ENCODE assay signal across 10 cellular contexts in the genomic region with DNA sequence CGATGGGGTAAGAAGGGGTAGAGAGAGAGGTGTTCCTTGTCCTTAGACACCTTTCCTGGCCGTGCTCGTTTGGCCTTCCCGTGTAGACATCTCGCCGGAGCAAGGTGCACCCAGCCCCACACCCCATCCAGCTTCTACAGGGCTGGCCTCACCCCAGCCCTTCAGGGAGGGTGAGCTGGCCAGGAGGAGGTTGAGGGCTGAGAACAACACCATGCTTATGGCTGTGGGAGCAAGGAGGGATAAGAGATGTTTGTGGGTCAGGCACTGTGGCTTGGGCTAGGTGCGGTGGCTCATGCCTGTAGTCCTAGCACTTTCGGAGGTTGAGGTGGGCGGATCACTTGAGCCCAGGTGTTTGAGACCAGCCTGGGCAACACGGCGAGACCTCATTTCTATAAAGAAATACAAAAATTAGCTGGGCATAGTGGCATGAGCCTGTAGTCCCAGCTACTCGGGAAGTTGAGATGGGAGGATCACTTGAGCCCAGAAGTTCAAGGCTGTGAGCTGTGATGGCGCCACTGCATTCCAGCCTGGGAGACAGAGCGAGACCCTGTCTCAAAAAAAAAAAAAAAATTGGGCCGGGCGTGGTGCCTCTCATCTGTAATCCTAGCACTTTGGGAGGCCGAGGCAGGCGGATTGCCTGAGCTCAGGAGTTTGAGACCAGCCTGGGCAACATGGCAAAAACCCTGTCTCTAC. TPM values are rescaled to one million over a fixed set of nuclear protein-coding genes. Genes with fewer than 3 reads are reported as not detected.
DNase-seq lines count a peak whose midpoint lies in the region; ATAC-seq and TF ChIP-seq lines count a peak whose summit lies in the region.
"Had no signal": no experiment of that assay in that cellular context is flagged by ENCODE, and none has a peak within 500 bp of the region (broad histone marks: within the 10 kb centered on the region; RNA-seq: fewer than 3 reads in every experiment).

No MANE protein-coding gene starts in this region.

- H3K36me3 Mint-ChIP-seq in activated naive CD4-positive, alpha-beta T cell treated with anti-CD3 and anti-CD28 coated beads, Interleukin-2, amount 50 U/mL, for 24 hours, result no peaks in the 10 kb centered on the region
- H3K36me3 Mint-ChIP-seq in activated naive CD4-positive, alpha-beta T cell treated with anti-CD3 and anti-CD28 coated beads, Interleukin-2, amount 50 U/mL, for 72 hours, result no peaks in the 10 kb centered on the region
- H3K36me3 Mint-ChIP-seq: activated CD4-positive, alpha-beta memory T cell treated with anti-CD3 and anti-CD28 coated beads for 36 hours had no signal

- H3K4me3 ChIP-seq in heart left ventricle (peak overlapping the region in 5 of 12 donors; percentile 4 to 33 (median 22)), ovary (no peak overlapping the region), uterus (no peak overlapping the region)

- WGBS in heart left ventricle, 4 donors, result 69 to 85% (median 76%) methylated on average over 17 to 18 of the region's 18 CpGs
- WGBS in ovary, 3 donors, result 22 to 30% (median 28%) methylated on average over 18 of the region's 18 CpGs

- no peaks in the 10 kb centered on the region for H3K9me3 ChIP-seq in heart left ventricle
- H3K9me3 ChIP-seq in ovary, result no peaks in the 10 kb centered on the region
- H3K9me3 ChIP-seq in uterus, result no peaks in the 10 kb centered on the region

- intact Hi-C loops in heart left ventricle (cut with DNase I), result no loop called here
- intact Hi-C loops in ovary (cut with DNase I), result no loop called here
- intact Hi-C loops in uterus (cut with DNase I; ENCODE audit: low total_unique reads), result no loop called here

- TF ChIP-seq EP300 in ovary (IDR thresholded peaks at IDR 0.05), result no peak

- no peaks in the 10 kb centered on the region for H3K9me3 Mint-ChIP-seq in activated naive CD4-positive, alpha-beta T cell treated with anti-CD3 and anti-CD28 coated beads, Interleukin-2, amount 50 U/mL, for 24 hours
- no peaks in the 10 kb centered on the region for H3K9me3 Mint-ChIP-seq in activated naive CD4-positive, alpha-beta T cell treated with anti-CD3 and anti-CD28 coated beads, Interleukin-2, amount 50 U/mL, for 72 hours
- H3K9me3 Mint-ChIP-seq: activated CD4-positive, alpha-beta memory T cell treated with anti-CD3 and anti-CD28 coated beads for 36 hours; activated naive CD8-positive, alpha-beta T cell treated with anti-CD3 and anti-CD28 coated beads for 36 hours had no signal

- H3K4me1 ChIP-seq in heart left ventricle (peaks cover 0 to 44% (median 31%) of the 10 kb centered on the region in 12 donors), ovary (ENCODE audit: insufficient read depth) (peaks cover 31% of the 10 kb centered on the region), uterus (peaks cover 11 to 19% of the 10 kb centered on the region in 2 donors)

- H3K4me3 Mint-ChIP-seq in activated naive CD4-positive, alpha-beta T cell treated with anti-CD3 and anti-CD28 coated beads, Interleukin-2, amount 50 U/mL, for 24 hours, result no peak overlapping the region
- H3K4me3 Mint-ChIP-seq: activated CD4-positive, alpha-beta memory T cell treated with anti-CD3 and anti-CD28 coated beads for 36 hours; activated naive CD8-positive, alpha-beta T cell treated with anti-CD3 and anti-CD28 coated beads for 36 hours had no signal

- TF ChIP-seq POLR2A in heart left ventricle (IDR thresholded peaks at IDR 0.05), result no peak
- TF ChIP-seq POLR2A in ovary (IDR thresholded peaks at IDR 0.05), result no peak
- TF ChIP-seq POLR2A in uterus (IDR thresholded peaks at IDR 0.05), result no peak

- peaks cover 39% of the 10 kb centered on the region for H3K4me1 Mint-ChIP-seq in activated naive CD4-positive, alpha-beta T cell treated with anti-CD3 and anti-CD28 coated beads, Interleukin-2, amount 50 U/mL, for 24 hours

- peak overlapping the region; percentile 51 for H3K27ac Mint-ChIP-seq in activated naive CD4-positive, alpha-beta T cell treated with anti-CD3 and anti-CD28 coated beads, Interleukin-2, amount 50 U/mL, for 24 hours
- peak overlapping the region in 1 of 2 donors; percentile 5 for H3K27ac Mint-ChIP-seq in activated naive CD4-positive, alpha-beta T cell treated with anti-CD3 and anti-CD28 coated beads, Interleukin-2, amount 50 U/mL, for 72 hours
- H3K27ac Mint-ChIP-seq: activated CD4-positive, alpha-beta memory T cell treated with anti-CD3 and anti-CD28 coated beads for 36 hours; activated naive CD8-positive, alpha-beta T cell treated with anti-CD3 and anti-CD28 coated beads for 36 hours had no signal

- H3K27me3 Mint-ChIP-seq in activated naive CD4-positive, alpha-beta T cell treated with anti-CD3 and anti-CD28 coated beads, Interleukin-2, amount 50 U/mL, for 24 hours, result no peaks in the 10 kb centered on the region
- H3K27me3 Mint-ChIP-seq: activated CD4-positive, alpha-beta memory T cell treated with anti-CD3 and anti-CD28 coated beads for 36 hours; activated naive CD8-positive, alpha-beta T cell treated with anti-CD3 and anti-CD28 coated beads for 36 hours had no signal

- ATAC-seq in activated naive CD4-positive, alpha-beta T cell treated with anti-CD3 and anti-CD28 coated beads, Interleukin-2, amount 50 U/mL, for 72 hours, result no peak
- ATAC-seq in heart left ventricle, result peak in 2 of 4 donors; percentile 8 to 17
- no peak for ATAC-seq in GM18861 (IDR thresholded peaks at IDR 0.05; ENCODE audit: unreplicated experiment)

- H3K27me3 ChIP-seq in heart left ventricle (no peaks in the 10 kb centered on the region), ovary (no peaks in the 10 kb centered on the region), uterus (no peaks in the 10 kb centered on the region)

- TF ChIP-seq CTCF in heart left ventricle (IDR thresholded peaks at IDR 0.05) (no peak), ovary (IDR thresholded peaks at IDR 0.05) (no peak), uterus (IDR thresholded peaks at IDR 0.05) (no peak)

- no peak for DNase-seq in activated naive CD4-positive, alpha-beta T cell treated with anti-CD3 and anti-CD28 coated beads, Interleukin-2, amount 50 U/mL, for 72 hours (ENCODE audit: low spot score in 2 of 2)
- DNase-seq in heart left ventricle (no peak), ovary (peak in 4 of 5 donors; percentile 47 to 59 (median 54)), uterus (no peak), nucleus accumbens (lab: John Stamatoyannopoulos, UW) (no peak)
- DNase-seq in stimulated activated CD4-positive, alpha-beta T cell treated with anti-CD3 and anti-CD28 coated beads, Interleukin-15, amount 100 ng/mL, for 24 hours, result no peak
- DNase-seq: activated CD4-positive, alpha-beta memory T cell treated with anti-CD3 and anti-CD28 coated beads for 36 hours; activated naive CD8-positive, alpha-beta T cell treated with anti-CD3 and anti-CD28 coated beads for 36 hours had no signal

- peaks cover 0 to 5% (median 0%) of the 10 kb centered on the region in 9 donors for H3K36me3 ChIP-seq in heart left ventricle
- no peaks in the 10 kb centered on the region for H3K36me3 ChIP-seq in ovary
- H3K36me3 ChIP-seq in uterus, result no peaks in the 10 kb centered on the region

- H3K27ac ChIP-seq in heart left ventricle, result peak overlapping the region in 11 of 12 donors; percentile 15 to 67 (median 56)
- H3K27ac ChIP-seq in ovary, result peak overlapping the region; percentile 66 to 86
- peak overlapping the region; percentile 72 to 83 for H3K27ac ChIP-seq in uterus

RNA-seq across cellular contexts. Expression of gene SMARCA4, which starts 15.5 kb away (rescaled TPM):
- 10 to 100 TPM; 86.8 to 99.4 TPM for total RNA-seq in activated naive CD4-positive, alpha-beta T cell treated with anti-CD3 and anti-CD28 coated beads, Interleukin-2, amount 50 U/mL, for 72 hours
- total RNA-seq in heart left ventricle (10 to 100 TPM; 34.1 to 70.9 (median 48.3) TPM), ovary (10 to 100 TPM; 32.7 to 96.7 (median 68.5) TPM), uterus (10 to 100 TPM; 44.6 to 78.7 (median 76.2) TPM)
- polyA plus RNA-seq in heart left ventricle (10 to 100 TPM; 49.5 to 62.5 TPM), ovary (10 to 100 TPM; 32.1 to 45.4 TPM)

RNA-seq across cellular contexts. Expression of gene TIMM29, which starts 47.7 kb away (rescaled TPM):
- total RNA-seq in activated naive CD4-positive, alpha-beta T cell treated with anti-CD3 and anti-CD28 coated beads, Interleukin-2, amount 50 U/mL, for 72 hours, result 10 to 100 TPM; 17.2 to 24.1 TPM
- total RNA-seq in heart left ventricle (10 to 100 TPM; 10.0 to 29.3 (median 14.5) TPM), ovary (10 to 100 TPM; 14.7 to 22.4 (median 20.0) TPM), uterus (10 to 100 TPM in 3 of 4 donors, 1 to 10 TPM in 1; 7.6 to 40.5 (median 28.5) TPM)
- polyA plus RNA-seq in heart left ventricle (10 to 100 TPM; 15.5 to 17.3 TPM), ovary (10 to 100 TPM; 13.8 to 15.1 TPM)

RNA-seq across cellular contexts. Expression of gene YIPF2, which starts 47.9 kb away (rescaled TPM):
- total RNA-seq in activated naive CD4-positive, alpha-beta T cell treated with anti-CD3 and anti-CD28 coated beads, Interleukin-2, amount 50 U/mL, for 72 hours, result 10 to 100 TPM; 27.1 to 45.7 TPM
- total RNA-seq in heart left ventricle, result 10 to 100 TPM; 11.5 to 27.1 (median 17.3) TPM
- polyA plus RNA-seq in heart left ventricle, result 10 to 100 TPM; 21.5 to 38.7 TPM
- total RNA-seq in ovary, result 10 to 100 TPM; 31.6 to 66.4 (median 47.0) TPM
- 10 to 100 TPM; 10.3 to 42.9 TPM for polyA plus RNA-seq in ovary
- total RNA-seq in uterus, result 100 to 1,000 TPM in 1 of 4 donors, 10 to 100 TPM in 3; 40.5 to 100 (median 71.0) TPM

Comparison
In these comparisons a context has a peak if more than half of its experiments do, and no peak if none do; other contexts are left out.
1. DNase-seq: peak in ovary (4 of 5); none in activated naive CD4-positive, alpha-beta T cell treated with anti-CD3 and anti-CD28 coated beads, Interleukin-2, amount 50 U/mL, for 72 hours (0 of 2), heart left ventricle (0 of 5), uterus (0 of 2), nucleus accumbens (0 of 56) and stimulated activated CD4-positive, alpha-beta T cell treated with anti-CD3 and anti-CD28 coated beads, Interleukin-15, amount 100 ng/mL, for 24 hours (single experiment).
2. Peak in every context shown above with its lines, with median percentiles within 50 percentile points of each other: H3K27ac ChIP-seq.